ENCODE assay signal across 1 cellular context in the genomic region with DNA sequence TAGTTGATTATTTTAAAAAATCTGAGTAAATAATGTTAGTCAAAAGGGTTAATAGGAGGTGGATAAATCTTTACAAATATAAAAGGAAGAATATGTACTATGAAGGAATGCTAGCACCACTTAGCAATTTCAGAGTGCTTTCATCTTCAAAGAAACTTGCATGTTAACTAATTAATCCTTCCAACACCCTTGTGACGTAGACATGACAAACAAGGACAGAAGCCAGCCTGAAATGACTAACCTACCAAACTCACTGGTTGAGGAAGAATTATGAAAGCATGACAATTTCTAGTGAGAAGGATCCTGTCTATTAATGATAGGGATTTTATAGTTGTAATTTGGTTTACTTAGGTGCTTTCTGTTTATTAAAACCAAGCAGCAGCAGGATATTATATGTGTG.
TF ChIP-seq lines count a peak whose summit lies in the region.

No MANE protein-coding gene starts in this region.

TF ChIP-seq in A549, 52 proteins besides CTCF, POLR2A, EP300 and RAD21 (continued from another document):
- TF ChIP-seq, protein P1, sequence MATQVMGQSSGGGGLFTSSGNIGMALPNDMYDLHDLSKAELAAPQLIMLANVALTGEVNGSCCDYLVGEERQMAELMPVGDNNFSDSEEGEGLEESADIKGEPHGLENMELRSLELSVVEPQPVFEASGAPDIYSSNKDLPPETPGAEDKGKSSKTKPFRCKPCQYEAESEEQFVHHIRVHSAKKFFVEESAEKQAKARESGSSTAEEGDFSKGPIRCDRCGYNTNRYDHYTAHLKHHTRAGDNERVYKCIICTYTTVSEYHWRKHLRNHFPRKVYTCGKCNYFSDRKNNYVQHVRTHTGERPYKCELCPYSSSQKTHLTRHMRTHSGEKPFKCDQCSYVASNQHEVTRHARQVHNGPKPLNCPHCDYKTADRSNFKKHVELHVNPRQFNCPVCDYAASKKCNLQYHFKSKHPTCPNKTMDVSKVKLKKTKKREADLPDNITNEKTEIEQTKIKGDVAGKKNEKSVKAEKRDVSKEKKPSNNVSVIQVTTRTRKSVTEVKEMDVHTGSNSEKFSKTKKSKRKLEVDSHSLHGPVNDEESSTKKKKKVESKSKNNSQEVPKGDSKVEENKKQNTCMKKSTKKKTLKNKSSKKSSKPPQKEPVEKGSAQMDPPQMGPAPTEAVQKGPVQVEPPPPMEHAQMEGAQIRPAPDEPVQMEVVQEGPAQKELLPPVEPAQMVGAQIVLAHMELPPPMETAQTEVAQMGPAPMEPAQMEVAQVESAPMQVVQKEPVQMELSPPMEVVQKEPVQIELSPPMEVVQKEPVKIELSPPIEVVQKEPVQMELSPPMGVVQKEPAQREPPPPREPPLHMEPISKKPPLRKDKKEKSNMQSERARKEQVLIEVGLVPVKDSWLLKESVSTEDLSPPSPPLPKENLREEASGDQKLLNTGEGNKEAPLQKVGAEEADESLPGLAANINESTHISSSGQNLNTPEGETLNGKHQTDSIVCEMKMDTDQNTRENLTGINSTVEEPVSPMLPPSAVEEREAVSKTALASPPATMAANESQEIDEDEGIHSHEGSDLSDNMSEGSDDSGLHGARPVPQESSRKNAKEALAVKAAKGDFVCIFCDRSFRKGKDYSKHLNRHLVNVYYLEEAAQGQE (IDR thresholded peaks at IDR 0.05), result no peak
- TF ChIP-seq ZC3H11A (IDR thresholded peaks at IDR 0.05), result no peak
- TF ChIP-seq, protein P2, sequence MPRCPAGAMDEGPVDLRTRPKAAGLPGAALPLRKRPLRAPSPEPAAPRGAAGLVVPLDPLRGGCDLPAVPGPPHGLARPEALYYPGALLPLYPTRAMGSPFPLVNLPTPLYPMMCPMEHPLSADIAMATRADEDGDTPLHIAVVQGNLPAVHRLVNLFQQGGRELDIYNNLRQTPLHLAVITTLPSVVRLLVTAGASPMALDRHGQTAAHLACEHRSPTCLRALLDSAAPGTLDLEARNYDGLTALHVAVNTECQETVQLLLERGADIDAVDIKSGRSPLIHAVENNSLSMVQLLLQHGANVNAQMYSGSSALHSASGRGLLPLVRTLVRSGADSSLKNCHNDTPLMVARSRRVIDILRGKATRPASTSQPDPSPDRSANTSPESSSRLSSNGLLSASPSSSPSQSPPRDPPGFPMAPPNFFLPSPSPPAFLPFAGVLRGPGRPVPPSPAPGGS (IDR thresholded peaks at IDR 0.05), result no peak
- TF ChIP-seq RCOR1 (IDR thresholded peaks at IDR 0.05; ENCODE audit: low read depth, low read length), result no peak
TF ChIP-seq in A549: peak in this region for 0.
